In genomic region chr6:29564875-29565274, GRCh38 we compare ENCODE assay signal across 28 cellular contexts.
DNase-seq lines count a peak whose midpoint lies in the region; ATAC-seq lines count a peak whose summit lies in the region.
"Had no signal": no experiment of that assay in that cellular context is flagged by ENCODE, and none has a peak within 500 bp of the region (broad histone marks: within the 10 kb centered on the region; RNA-seq: fewer than 3 reads in every experiment).

No MANE protein-coding gene starts in this region.

- H3K9me3 Mint-ChIP-seq in dendritic cell treated with granulocyte-macrophage colony-stimulating factor and Interleukin-4, amounts not matched to agents 40 ng/mL and 50 ng/mL, for 4 days = no peaks in the 10 kb centered on the region
- H3K9me3 Mint-ChIP-seq: activated naive CD4-positive, alpha-beta T cell treated with anti-CD3 and anti-CD28 coated beads, Interleukin-2, amount 50 U/mL, for 24 hours; activated T-helper 2 cell treated with anti-CD3 and anti-CD28 coated beads, Interferon-gamma antibody, Interleukin-2, Interleukin-4, amounts not matched to agents 10 μg/mL and 5 μg/mL and 100 μg/mL, durations not matched to agents 14 hours and 24 hours and 36 hours; HFFc6 had no signal

- peaks cover 8% of the 10 kb centered on the region for H3K4me1 Mint-ChIP-seq in dendritic cell treated with granulocyte-macrophage colony-stimulating factor and Interleukin-4, amounts not matched to agents 40 ng/mL and 50 ng/mL, for 4 days (ENCODE audit: low read depth)

- H3K4me3 Mint-ChIP-seq in dendritic cell treated with granulocyte-macrophage colony-stimulating factor and Interleukin-4, amounts not matched to agents 40 ng/mL and 50 ng/mL, for 4 days = no peak overlapping the region
- H3K4me3 Mint-ChIP-seq: activated CD4-positive, alpha-beta T cell treated with anti-CD3 and anti-CD28 coated beads for 36 hours; activated CD8-positive, alpha-beta T cell treated with anti-CD3 and anti-CD28 coated beads, Interleukin-2, amount 10 ng/mL, durations not matched to agents 7 days and 5 days; activated naive CD4-positive, alpha-beta T cell treated with anti-CD3 and anti-CD28 coated beads, Interleukin-2, amount 50 U/mL, for 24 hours; HFFc6; T-helper 17 cell had no signal

- ATAC-seq in GM19023 (IDR thresholded peaks at IDR 0.05; ENCODE audit: unreplicated experiment) (peak; percentile 52), GM18520 (IDR thresholded peaks at IDR 0.05; ENCODE audit: unreplicated experiment) (no peak), GM18517 (IDR thresholded peaks at IDR 0.05; ENCODE audit: unreplicated experiment) (no peak), GM18873 (IDR thresholded peaks at IDR 0.05; ENCODE audit: low FRiP score, unreplicated experiment) (no peak), GM19463 (IDR thresholded peaks at IDR 0.05; ENCODE audit: unreplicated experiment) (no peak)
- ATAC-seq: activated CD4-positive, alpha-beta T cell treated with anti-CD3 and anti-CD28 coated beads for 36 hours; activated CD8-positive, alpha-beta T cell treated with anti-CD3 and anti-CD28 coated beads, Interleukin-2, amount 10 ng/mL, durations not matched to agents 7 days and 5 days; esophagus mucosa; heart left ventricle; T-helper 17 cell had no signal

- H3K36me3 Mint-ChIP-seq in dendritic cell treated with granulocyte-macrophage colony-stimulating factor and Interleukin-4, amounts not matched to agents 40 ng/mL and 50 ng/mL, for 4 days (ENCODE audit: low read depth) = no peaks in the 10 kb centered on the region
- H3K36me3 Mint-ChIP-seq: activated naive CD4-positive, alpha-beta T cell treated with anti-CD3 and anti-CD28 coated beads, Interleukin-2, amount 50 U/mL, for 24 hours had no signal

- H3K27ac Mint-ChIP-seq in dendritic cell treated with granulocyte-macrophage colony-stimulating factor and Interleukin-4, amounts not matched to agents 40 ng/mL and 50 ng/mL, for 4 days = peak overlapping the region; percentile 50
- H3K27ac Mint-ChIP-seq: activated CD4-positive, alpha-beta T cell treated with anti-CD3 and anti-CD28 coated beads for 36 hours; activated CD8-positive, alpha-beta T cell treated with anti-CD3 and anti-CD28 coated beads, Interleukin-2, amount 10 ng/mL, durations not matched to agents 7 days and 5 days; activated naive CD4-positive, alpha-beta T cell treated with anti-CD3 and anti-CD28 coated beads, Interleukin-2, amount 50 U/mL, for 24 hours; activated T-helper 2 cell treated with anti-CD3 and anti-CD28 coated beads, Interferon-gamma antibody, Interleukin-2, Interleukin-4, amounts not matched to agents 10 μg/mL and 5 μg/mL and 100 μg/mL, durations not matched to agents 14 hours and 24 hours and 36 hours; HFFc6; T-helper 17 cell had no signal

- intact Hi-C loops in dendritic cell treated with granulocyte-macrophage colony-stimulating factor and Interleukin-4, amounts not matched to agents 40 ng/mL and 50 ng/mL, for 4 days (cut with micrococcal nuclease) = no loop called here

- DNase-seq in DMS114 treated with DMSO at 0.1 percent for 48 hours (lab: John Stamatoyannopoulos, UW; ENCODE audit: unreplicated experiment) (peak; percentile 6), OCI-M1 (lab: John Stamatoyannopoulos, UW) (peak; percentile 8)
- DNase-seq: activated CD4-positive, alpha-beta T cell treated with anti-CD3 and anti-CD28 coated beads for 36 hours; activated CD8-positive, alpha-beta T cell treated with anti-CD3 and anti-CD28 coated beads, Interleukin-2, amount 10 ng/mL, durations not matched to agents 7 days and 5 days; Caco-2; DND-41; foreskin fibroblast; GM23248; heart left ventricle; HFFc6; MM.1S; NCI-H1417; NCI-H2081 treated with DMSO at 0.1 percent for 48 hours; NCI-H226; NCI-H774; ovary; retina; T-helper 17 cell; trophoblast cell had no signal

- peaks cover 34% of the 10 kb centered on the region for H3K27me3 Mint-ChIP-seq in dendritic cell treated with granulocyte-macrophage colony-stimulating factor and Interleukin-4, amounts not matched to agents 40 ng/mL and 50 ng/mL, for 4 days
